1 cellular context compared by ENCODE assay signal in the genomic region with DNA sequence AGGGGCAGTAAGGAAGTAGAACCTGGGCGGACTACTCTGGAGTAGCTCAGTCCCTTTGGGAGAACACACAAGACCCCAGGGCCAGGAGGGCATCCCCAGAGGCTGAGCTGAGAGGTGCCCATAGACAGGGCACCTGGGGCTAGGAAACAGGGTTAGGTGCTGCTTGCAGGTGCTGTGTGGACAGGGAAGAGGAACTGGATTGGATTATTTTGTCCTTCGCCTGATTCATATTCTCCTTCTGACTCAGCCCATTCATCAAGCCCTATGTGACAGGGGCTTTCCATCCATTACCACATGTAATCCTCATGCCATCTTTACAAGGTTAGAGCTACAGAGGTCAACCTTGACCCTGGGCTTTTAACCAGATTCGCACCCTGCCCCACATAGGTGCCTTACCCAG.
TF ChIP-seq lines count a peak whose summit lies in the region.

No MANE protein-coding gene starts in this region.

TF ChIP-seq in GM12878, 131 proteins besides CTCF, POLR2A, EP300 and RAD21 (continued from another document):
- TF ChIP-seq FOS (IDR thresholded peaks at IDR 0.05; ENCODE audit: borderline replicate concordance, extremely low read depth, insufficient read length): no peak
- no peak for TF ChIP-seq CHD4 (IDR thresholded peaks at IDR 0.05)
- 0 out of 2 replicates have a peak, but pooled peaks have one; percentile 63 for TF ChIP-seq MEF2A (IDR thresholded peaks at IDR 0.05; ENCODE audit: insufficient read depth, low read depth, low read length)
- no peak for TF ChIP-seq STAT3 (IDR thresholded peaks at IDR 0.05; ENCODE audit: low read depth, low read length)
- TF ChIP-seq NFXL1 (IDR thresholded peaks at IDR 0.05; ENCODE audit: borderline replicate concordance): no peak
- TF ChIP-seq, protein P1, sequence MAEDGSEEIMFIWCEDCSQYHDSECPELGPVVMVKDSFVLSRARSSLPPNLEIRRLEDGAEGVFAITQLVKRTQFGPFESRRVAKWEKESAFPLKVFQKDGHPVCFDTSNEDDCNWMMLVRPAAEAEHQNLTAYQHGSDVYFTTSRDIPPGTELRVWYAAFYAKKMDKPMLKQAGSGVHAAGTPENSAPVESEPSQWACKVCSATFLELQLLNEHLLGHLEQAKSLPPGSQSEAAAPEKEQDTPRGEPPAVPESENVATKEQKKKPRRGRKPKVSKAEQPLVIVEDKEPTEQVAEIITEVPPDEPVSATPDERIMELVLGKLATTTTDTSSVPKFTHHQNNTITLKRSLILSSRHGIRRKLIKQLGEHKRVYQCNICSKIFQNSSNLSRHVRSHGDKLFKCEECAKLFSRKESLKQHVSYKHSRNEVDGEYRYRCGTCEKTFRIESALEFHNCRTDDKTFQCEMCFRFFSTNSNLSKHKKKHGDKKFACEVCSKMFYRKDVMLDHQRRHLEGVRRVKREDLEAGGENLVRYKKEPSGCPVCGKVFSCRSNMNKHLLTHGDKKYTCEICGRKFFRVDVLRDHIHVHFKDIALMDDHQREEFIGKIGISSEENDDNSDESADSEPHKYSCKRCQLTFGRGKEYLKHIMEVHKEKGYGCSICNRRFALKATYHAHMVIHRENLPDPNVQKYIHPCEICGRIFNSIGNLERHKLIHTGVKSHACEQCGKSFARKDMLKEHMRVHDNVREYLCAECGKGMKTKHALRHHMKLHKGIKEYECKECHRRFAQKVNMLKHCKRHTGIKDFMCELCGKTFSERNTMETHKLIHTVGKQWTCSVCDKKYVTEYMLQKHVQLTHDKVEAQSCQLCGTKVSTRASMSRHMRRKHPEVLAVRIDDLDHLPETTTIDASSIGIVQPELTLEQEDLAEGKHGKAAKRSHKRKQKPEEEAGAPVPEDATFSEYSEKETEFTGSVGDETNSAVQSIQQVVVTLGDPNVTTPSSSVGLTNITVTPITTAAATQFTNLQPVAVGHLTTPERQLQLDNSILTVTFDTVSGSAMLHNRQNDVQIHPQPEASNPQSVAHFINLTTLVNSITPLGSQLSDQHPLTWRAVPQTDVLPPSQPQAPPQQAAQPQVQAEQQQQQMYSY (CRISPR knock-in tag; IDR thresholded peaks at IDR 0.05): no peak
- TF ChIP-seq PAX5 (IDR thresholded peaks at IDR 0.05; ENCODE audit: borderline replicate concordance, low read depth, low read length): peak; percentile 88; the same call in 1 of the 2 replicates
- TF ChIP-seq, protein P2, sequence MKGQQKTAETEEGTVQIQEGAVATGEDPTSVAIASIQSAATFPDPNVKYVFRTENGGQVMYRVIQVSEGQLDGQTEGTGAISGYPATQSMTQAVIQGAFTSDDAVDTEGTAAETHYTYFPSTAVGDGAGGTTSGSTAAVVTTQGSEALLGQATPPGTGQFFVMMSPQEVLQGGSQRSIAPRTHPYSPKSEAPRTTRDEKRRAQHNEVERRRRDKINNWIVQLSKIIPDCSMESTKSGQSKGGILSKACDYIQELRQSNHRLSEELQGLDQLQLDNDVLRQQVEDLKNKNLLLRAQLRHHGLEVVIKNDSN (IDR thresholded peaks at IDR 0.05; ENCODE audit: borderline replicate concordance, extremely low read length, insufficient read depth, low read depth, low read length): no peak
- TF ChIP-seq, protein P3, sequence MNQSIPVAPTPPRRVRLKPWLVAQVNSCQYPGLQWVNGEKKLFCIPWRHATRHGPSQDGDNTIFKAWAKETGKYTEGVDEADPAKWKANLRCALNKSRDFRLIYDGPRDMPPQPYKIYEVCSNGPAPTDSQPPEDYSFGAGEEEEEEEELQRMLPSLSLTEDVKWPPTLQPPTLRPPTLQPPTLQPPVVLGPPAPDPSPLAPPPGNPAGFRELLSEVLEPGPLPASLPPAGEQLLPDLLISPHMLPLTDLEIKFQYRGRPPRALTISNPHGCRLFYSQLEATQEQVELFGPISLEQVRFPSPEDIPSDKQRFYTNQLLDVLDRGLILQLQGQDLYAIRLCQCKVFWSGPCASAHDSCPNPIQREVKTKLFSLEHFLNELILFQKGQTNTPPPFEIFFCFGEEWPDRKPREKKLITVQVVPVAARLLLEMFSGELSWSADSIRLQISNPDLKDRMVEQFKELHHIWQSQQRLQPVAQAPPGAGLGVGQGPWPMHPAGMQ (IDR thresholded peaks at IDR 0.05; ENCODE audit: borderline replicate concordance): no peak
